Comparison of ENCODE assay signal across 1 cellular context in the genomic region with DNA sequence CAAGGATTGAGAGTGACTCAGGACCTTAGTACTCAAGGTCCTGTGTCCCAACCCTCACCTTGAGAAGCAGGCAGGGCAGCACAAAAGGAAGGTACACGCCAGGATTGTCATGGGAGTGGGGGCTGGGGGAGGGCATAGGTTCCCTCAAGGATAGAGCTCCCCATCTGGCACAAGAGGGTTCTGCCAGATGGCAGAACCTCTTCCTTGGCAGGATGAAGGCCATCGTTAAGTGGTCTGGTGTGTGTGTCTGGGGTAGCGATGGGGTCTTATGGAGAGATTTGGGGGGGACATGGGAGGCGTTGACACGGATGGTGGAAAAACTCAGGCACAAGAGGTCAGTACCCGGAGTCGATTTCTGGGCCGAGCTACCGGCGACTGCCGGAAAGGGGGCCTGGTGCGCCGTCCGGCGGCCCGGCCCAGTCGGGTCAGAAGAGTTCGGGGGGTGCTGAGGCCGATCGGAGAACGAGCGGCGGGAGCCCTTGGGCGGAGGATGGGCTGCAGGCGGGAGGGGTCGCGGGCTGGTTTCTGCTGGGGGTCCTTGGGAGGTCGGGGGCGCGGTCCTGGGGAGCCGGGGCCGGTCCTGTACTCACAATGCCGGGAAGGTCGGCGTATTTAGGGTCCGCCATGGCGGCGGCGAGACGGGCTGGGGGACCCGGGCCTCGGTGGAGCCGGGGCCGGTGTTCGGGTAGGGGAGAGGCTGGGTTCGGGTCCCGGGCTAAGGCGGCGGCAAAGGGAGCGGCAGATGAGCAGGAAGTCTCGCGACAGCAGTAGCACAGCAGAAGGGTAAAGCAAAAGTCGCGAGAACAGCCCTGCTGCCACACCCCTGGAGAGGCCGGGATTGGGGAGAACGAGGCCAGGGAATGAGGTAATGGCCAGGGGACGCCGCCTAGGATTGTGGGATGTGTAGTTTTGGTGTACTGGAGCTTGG.
TF ChIP-seq lines count a peak whose summit lies in the region.

A gene (minus strand): TSS at position 755 of the 928 bp plus-strand sequence. CDS start 129 bp downstream, at position 626.

TF ChIP-seq in HepG2, 621 proteins besides CTCF, POLR2A, EP300 and RAD21 (continued from another document and continues in another):
- TF ChIP-seq, protein P1, sequence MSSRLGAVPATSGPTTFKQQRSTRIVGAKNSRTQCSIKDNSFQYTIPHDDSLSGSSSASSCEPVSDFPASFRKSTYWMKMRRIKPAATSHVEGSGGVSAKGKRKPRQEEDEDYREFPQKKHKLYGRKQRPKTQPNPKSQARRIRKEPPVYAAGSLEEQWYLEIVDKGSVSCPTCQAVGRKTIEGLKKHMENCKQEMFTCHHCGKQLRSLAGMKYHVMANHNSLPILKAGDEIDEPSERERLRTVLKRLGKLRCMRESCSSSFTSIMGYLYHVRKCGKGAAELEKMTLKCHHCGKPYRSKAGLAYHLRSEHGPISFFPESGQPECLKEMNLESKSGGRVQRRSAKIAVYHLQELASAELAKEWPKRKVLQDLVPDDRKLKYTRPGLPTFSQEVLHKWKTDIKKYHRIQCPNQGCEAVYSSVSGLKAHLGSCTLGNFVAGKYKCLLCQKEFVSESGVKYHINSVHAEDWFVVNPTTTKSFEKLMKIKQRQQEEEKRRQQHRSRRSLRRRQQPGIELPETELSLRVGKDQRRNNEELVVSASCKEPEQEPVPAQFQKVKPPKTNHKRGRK (CRISPR knock-in tag; IDR thresholded peaks at IDR 0.05), result no peak
- TF ChIP-seq NR2C2 (CRISPR knock-in tag; IDR thresholded peaks at IDR 0.05; ENCODE audit: borderline replicate concordance), result peak; percentile 43
- TF ChIP-seq ZNF547 (CRISPR knock-in tag; IDR thresholded peaks at IDR 0.05), result no peak
- TF ChIP-seq, protein P2, sequence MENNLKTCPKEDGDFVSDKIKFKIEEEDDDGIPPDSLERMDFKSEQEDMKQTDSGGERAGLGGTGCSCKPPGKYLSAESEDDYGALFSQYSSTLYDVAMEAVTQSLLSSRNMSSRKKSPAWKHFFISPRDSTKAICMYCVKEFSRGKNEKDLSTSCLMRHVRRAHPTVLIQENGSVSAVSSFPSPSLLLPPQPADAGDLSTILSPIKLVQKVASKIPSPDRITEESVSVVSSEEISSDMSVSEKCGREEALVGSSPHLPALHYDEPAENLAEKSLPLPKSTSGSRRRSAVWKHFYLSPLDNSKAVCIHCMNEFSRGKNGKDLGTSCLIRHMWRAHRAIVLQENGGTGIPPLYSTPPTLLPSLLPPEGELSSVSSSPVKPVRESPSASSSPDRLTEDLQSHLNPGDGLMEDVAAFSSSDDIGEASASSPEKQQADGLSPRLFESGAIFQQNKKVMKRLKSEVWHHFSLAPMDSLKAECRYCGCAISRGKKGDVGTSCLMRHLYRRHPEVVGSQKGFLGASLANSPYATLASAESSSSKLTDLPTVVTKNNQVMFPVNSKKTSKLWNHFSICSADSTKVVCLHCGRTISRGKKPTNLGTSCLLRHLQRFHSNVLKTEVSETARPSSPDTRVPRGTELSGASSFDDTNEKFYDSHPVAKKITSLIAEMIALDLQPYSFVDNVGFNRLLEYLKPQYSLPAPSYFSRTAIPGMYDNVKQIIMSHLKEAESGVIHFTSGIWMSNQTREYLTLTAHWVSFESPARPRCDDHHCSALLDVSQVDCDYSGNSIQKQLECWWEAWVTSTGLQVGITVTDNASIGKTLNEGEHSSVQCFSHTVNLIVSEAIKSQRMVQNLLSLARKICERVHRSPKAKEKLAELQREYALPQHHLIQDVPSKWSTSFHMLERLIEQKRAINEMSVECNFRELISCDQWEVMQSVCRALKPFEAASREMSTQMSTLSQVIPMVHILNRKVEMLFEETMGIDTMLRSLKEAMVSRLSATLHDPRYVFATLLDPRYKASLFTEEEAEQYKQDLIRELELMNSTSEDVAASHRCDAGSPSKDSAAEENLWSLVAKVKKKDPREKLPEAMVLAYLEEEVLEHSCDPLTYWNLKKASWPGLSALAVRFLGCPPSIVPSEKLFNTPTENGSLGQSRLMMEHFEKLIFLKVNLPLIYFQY (CRISPR knock-in tag; IDR thresholded peaks at IDR 0.05; ENCODE audit: borderline replicate concordance), result peak; percentile 31; the same call in 1 of the 2 replicates
- no peak for TF ChIP-seq SKI (IDR thresholded peaks at IDR 0.05; ENCODE audit: partially characterized antibody)
- TF ChIP-seq, protein P3, sequence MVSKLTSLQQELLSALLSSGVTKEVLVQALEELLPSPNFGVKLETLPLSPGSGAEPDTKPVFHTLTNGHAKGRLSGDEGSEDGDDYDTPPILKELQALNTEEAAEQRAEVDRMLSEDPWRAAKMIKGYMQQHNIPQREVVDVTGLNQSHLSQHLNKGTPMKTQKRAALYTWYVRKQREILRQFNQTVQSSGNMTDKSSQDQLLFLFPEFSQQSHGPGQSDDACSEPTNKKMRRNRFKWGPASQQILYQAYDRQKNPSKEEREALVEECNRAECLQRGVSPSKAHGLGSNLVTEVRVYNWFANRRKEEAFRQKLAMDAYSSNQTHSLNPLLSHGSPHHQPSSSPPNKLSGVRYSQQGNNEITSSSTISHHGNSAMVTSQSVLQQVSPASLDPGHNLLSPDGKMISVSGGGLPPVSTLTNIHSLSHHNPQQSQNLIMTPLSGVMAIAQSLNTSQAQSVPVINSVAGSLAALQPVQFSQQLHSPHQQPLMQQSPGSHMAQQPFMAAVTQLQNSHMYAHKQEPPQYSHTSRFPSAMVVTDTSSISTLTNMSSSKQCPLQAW (CRISPR knock-in tag; IDR thresholded peaks at IDR 0.05), result no peak; the same call in 1 of the 2 replicates
- TF ChIP-seq HDAC1 (CRISPR knock-in tag; IDR thresholded peaks at IDR 0.05), result no peak
- TF ChIP-seq, protein P4, sequence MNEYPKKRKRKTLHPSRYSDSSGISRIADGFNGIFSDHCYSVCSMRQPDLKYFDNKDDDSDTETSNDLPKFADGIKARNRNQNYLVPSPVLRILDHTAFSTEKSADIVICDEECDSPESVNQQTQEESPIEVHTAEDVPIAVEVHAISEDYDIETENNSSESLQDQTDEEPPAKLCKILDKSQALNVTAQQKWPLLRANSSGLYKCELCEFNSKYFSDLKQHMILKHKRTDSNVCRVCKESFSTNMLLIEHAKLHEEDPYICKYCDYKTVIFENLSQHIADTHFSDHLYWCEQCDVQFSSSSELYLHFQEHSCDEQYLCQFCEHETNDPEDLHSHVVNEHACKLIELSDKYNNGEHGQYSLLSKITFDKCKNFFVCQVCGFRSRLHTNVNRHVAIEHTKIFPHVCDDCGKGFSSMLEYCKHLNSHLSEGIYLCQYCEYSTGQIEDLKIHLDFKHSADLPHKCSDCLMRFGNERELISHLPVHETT (CRISPR knock-in tag; conservative IDR thresholded peaks at IDR 0.05), result peak; percentile 55; the same call in 1 of the 2 replicates
- TF ChIP-seq, protein P5, sequence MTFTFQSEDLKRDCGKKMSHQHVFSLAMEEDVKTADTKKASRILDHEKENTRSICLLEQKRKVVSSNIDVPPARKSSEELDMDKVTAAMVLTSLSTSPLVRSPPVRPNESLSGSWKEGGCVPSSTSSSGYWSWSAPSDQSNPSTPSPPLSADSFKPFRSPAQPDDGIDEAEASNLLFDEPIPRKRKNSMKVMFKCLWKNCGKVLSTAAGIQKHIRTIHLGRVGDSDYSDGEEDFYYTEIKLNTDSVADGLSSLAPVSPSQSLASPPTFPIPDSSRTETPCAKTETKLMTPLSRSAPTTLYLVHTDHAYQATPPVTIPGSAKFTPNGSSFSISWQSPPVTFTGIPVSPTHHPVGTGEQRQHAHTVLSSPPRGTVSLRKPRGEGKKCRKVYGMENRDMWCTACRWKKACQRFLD (CRISPR knock-in tag; IDR thresholded peaks at IDR 0.05; ENCODE audit: borderline replicate concordance), result peak; percentile 71; the same call in 1 of the 2 replicates
- no peak for TF ChIP-seq FIP1L1 (IDR thresholded peaks at IDR 0.05; ENCODE audit: borderline replicate concordance, insufficient read depth, low read depth, low read length)
- peak; percentile 98 for TF ChIP-seq CHD2 (IDR thresholded peaks at IDR 0.05; ENCODE audit: low read depth, low read length)
- peak; percentile 80; the same call in 1 of the 2 replicates for TF ChIP-seq JUN (CRISPR knock-in tag; IDR thresholded peaks at IDR 0.05)
- TF ChIP-seq, protein P6, sequence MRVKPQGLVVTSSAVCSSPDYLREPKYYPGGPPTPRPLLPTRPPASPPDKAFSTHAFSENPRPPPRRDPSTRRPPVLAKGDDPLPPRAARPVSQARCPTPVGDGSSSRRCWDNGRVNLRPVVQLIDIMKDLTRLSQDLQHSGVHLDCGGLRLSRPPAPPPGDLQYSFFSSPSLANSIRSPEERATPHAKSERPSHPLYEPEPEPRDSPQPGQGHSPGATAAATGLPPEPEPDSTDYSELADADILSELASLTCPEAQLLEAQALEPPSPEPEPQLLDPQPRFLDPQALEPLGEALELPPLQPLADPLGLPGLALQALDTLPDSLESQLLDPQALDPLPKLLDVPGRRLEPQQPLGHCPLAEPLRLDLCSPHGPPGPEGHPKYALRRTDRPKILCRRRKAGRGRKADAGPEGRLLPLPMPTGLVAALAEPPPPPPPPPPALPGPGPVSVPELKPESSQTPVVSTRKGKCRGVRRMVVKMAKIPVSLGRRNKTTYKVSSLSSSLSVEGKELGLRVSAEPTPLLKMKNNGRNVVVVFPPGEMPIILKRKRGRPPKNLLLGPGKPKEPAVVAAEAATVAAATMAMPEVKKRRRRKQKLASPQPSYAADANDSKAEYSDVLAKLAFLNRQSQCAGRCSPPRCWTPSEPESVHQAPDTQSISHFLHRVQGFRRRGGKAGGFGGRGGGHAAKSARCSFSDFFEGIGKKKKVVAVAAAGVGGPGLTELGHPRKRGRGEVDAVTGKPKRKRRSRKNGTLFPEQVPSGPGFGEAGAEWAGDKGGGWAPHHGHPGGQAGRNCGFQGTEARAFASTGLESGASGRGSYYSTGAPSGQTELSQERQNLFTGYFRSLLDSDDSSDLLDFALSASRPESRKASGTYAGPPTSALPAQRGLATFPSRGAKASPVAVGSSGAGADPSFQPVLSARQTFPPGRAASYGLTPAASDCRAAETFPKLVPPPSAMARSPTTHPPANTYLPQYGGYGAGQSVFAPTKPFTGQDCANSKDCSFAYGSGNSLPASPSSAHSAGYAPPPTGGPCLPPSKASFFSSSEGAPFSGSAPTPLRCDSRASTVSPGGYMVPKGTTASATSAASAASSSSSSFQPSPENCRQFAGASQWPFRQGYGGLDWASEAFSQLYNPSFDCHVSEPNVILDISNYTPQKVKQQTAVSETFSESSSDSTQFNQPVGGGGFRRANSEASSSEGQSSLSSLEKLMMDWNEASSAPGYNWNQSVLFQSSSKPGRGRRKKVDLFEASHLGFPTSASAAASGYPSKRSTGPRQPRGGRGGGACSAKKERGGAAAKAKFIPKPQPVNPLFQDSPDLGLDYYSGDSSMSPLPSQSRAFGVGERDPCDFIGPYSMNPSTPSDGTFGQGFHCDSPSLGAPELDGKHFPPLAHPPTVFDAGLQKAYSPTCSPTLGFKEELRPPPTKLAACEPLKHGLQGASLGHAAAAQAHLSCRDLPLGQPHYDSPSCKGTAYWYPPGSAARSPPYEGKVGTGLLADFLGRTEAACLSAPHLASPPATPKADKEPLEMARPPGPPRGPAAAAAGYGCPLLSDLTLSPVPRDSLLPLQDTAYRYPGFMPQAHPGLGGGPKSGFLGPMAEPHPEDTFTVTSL (CRISPR knock-in tag; IDR thresholded peaks at IDR 0.05; ENCODE audit: borderline replicate concordance), result no peak
- no peak for TF ChIP-seq SOX5 (CRISPR knock-in tag; IDR thresholded peaks at IDR 0.05; ENCODE audit: borderline replicate concordance)
- no peak for TF ChIP-seq CCDC6 (CRISPR knock-in tag; IDR thresholded peaks at IDR 0.05)
- TF ChIP-seq, protein P7, sequence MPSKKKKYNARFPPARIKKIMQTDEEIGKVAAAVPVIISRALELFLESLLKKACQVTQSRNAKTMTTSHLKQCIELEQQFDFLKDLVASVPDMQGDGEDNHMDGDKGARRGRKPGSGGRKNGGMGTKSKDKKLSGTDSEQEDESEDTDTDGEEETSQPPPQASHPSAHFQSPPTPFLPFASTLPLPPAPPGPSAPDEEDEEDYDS (CRISPR knock-in tag; IDR thresholded peaks at IDR 0.05), result peak; percentile 77
- no peak for TF ChIP-seq KDM6A (CRISPR knock-in tag; IDR thresholded peaks at IDR 0.05; ENCODE audit: low read depth)
- TF ChIP-seq ZNF766 (CRISPR knock-in tag; IDR thresholded peaks at IDR 0.05; ENCODE audit: borderline replicate concordance), result no peak
- TF ChIP-seq HOXD1 (CRISPR knock-in tag; IDR thresholded peaks at IDR 0.05), result no peak
- TF ChIP-seq SPEN (CRISPR knock-in tag; IDR thresholded peaks at IDR 0.05; ENCODE audit: low read depth), result no peak; the same call in 1 of the 2 replicates
- TF ChIP-seq ZBTB3 (CRISPR knock-in tag; IDR thresholded peaks at IDR 0.05; ENCODE audit: borderline replicate concordance, low read depth), result no peak
- TF ChIP-seq GATAD2A (CRISPR knock-in tag; IDR thresholded peaks at IDR 0.05), result 0 out of 2 replicates have a peak, but pooled peaks have one; percentile 9
- TF ChIP-seq, protein P8, sequence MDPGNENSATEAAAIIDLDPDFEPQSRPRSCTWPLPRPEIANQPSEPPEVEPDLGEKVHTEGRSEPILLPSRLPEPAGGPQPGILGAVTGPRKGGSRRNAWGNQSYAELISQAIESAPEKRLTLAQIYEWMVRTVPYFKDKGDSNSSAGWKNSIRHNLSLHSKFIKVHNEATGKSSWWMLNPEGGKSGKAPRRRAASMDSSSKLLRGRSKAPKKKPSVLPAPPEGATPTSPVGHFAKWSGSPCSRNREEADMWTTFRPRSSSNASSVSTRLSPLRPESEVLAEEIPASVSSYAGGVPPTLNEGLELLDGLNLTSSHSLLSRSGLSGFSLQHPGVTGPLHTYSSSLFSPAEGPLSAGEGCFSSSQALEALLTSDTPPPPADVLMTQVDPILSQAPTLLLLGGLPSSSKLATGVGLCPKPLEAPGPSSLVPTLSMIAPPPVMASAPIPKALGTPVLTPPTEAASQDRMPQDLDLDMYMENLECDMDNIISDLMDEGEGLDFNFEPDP (CRISPR knock-in tag; conservative IDR thresholded peaks at IDR 0.05), result no peak
- no peak for TF ChIP-seq KDM3A (CRISPR knock-in tag; IDR thresholded peaks at IDR 0.05; ENCODE audit: low read depth)
- TF ChIP-seq, protein P9, sequence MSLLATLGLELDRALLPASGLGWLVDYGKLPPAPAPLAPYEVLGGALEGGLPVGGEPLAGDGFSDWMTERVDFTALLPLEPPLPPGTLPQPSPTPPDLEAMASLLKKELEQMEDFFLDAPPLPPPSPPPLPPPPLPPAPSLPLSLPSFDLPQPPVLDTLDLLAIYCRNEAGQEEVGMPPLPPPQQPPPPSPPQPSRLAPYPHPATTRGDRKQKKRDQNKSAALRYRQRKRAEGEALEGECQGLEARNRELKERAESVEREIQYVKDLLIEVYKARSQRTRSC (CRISPR knock-in tag; IDR thresholded peaks at IDR 0.05; ENCODE audit: low read depth), result 0 out of 2 replicates have a peak, but pooled peaks have one; percentile 33
- TF ChIP-seq ZNF564 (CRISPR knock-in tag; IDR thresholded peaks at IDR 0.05), result no peak
- TF ChIP-seq SETDB1 (CRISPR knock-in tag; IDR thresholded peaks at IDR 0.05; ENCODE audit: borderline replicate concordance), result no peak
- peak; percentile 61; the same call in 1 of the 2 replicates for TF ChIP-seq SUZ12 (IDR thresholded peaks at IDR 0.05; ENCODE audit: low read depth, low read length)
- no peak for TF ChIP-seq ZNF282 (IDR thresholded peaks at IDR 0.05; ENCODE audit: partially characterized antibody)
- TF ChIP-seq ZNF556 (CRISPR knock-in tag; IDR thresholded peaks at IDR 0.05; ENCODE audit: borderline replicate concordance), result peak; percentile 53; the same call in 1 of the 2 replicates
- TF ChIP-seq POLR2G (IDR thresholded peaks at IDR 0.05; ENCODE audit: low read depth, low read length), result peak; percentile 64
